In genomic region chr4:11427201-11427996, GRCh38 we compare ENCODE assay signal across 10 cellular contexts. TPM values are rescaled to one million over a fixed set of nuclear protein-coding genes. Genes with fewer than 3 reads are reported as not detected.
DNase-seq lines count a peak whose midpoint lies in the region; FAIRE-seq and TF ChIP-seq lines count a peak whose summit lies in the region.
"Had no signal": no experiment of that assay in that cellular context is flagged by ENCODE, and none has a peak within 500 bp of the region (broad histone marks: within the 10 kb centered on the region; RNA-seq: fewer than 3 reads in every experiment).

No MANE protein-coding gene starts in this region.

- H3K4me2 ChIP-seq in H1 (ENCODE audit: insufficient read depth in 1 of 2, low read depth in 2 of 2, low read length in 2 of 2): peak overlapping the region; percentile 99 to 100

- H3K79me2 ChIP-seq in H1 (ENCODE audit: control insufficient read depth in 1 of 2, insufficient read depth in 2 of 2, low read length in 2 of 2): no peaks in the 10 kb centered on the region

- no peaks in the 10 kb centered on the region for H3K36me3 Mint-ChIP-seq in activated naive CD4-positive, alpha-beta T cell treated with anti-CD3 and anti-CD28 coated beads, Interleukin-2, amount 50 U/mL, for 24 hours

- H3K23ac ChIP-seq in H1 (ENCODE audit: insufficient read length): no peak overlapping the region

- no peaks in the 10 kb centered on the region for H3K9me3 Mint-ChIP-seq in activated naive CD4-positive, alpha-beta T cell treated with anti-CD3 and anti-CD28 coated beads, Interleukin-2, amount 50 U/mL, for 24 hours

- no peak overlapping the region for H3K4ac ChIP-seq in H1 (replicated peaks; ENCODE audit: insufficient read length, low read depth, low read length)

- no peak overlapping the region for H2BK5ac ChIP-seq in H1 (ENCODE audit: low read depth, low read length)

- peaks cover 18% of the 10 kb centered on the region for H3K23me2 ChIP-seq in H1 (ENCODE audit: low read depth, low read length)

- no peak for TF ChIP-seq POLR2A in H1 (IDR thresholded peaks at IDR 0.05; ENCODE audit: control extremely low read depth in 1 of 2, low read depth in 2 of 2, low read length in 2 of 2)
- TF ChIP-seq POLR2A in uterus (IDR thresholded peaks at IDR 0.05): no peak

- no peak overlapping the region for H2BK15ac ChIP-seq in H1 (ENCODE audit: low read length)

- H4K5ac ChIP-seq in H1 (ENCODE audit: insufficient read length, low read depth, low read length): no peak overlapping the region

- H3K4me1 ChIP-seq in H1 (replicated peaks in 1 of 4; ENCODE audit: control insufficient read depth in 3 of 4, insufficient read depth in 4 of 4, low read length in 3 of 4): peaks cover 0 to 17% (median 5%) of the 10 kb centered on the region in 4 experiments; a peak in 3 of 7 replicates
- H3K4me1 ChIP-seq in muscle layer of duodenum (ENCODE audit: control insufficient read depth in 1 of 2, insufficient read depth in 2 of 2, low read length in 2 of 2): peaks cover 0 to 21% of the 10 kb centered on the region in 2 donors
- no peaks in the 10 kb centered on the region for H3K4me1 ChIP-seq in uterus

- peaks cover 5 to 46% (median 34%) of the 10 kb centered on the region in 4 experiments for H3K27me3 ChIP-seq in H1 (replicated peaks in 1 of 4; ENCODE audit: control insufficient read depth in 3 of 4, extremely low read depth in 1 of 4, insufficient read depth in 3 of 4, low read length in 3 of 4)
- H3K27me3 ChIP-seq in muscle layer of duodenum (ENCODE audit: low read depth, low read length): no peaks in the 10 kb centered on the region
- H3K27me3 ChIP-seq in uterus: no peaks in the 10 kb centered on the region

- no peak for TF ChIP-seq CTCF in H1 (IDR thresholded peaks at IDR 0.05; ENCODE audit: control extremely low read depth in 1 of 3, insufficient read depth in 1 of 3, low read depth in 1 of 3, low read length in 3 of 3)
- TF ChIP-seq CTCF in uterus (IDR thresholded peaks at IDR 0.05): no peak
- no peak for TF ChIP-seq CTCF in GM13977 (IDR thresholded peaks at IDR 0.05; ENCODE audit: extremely low read depth, insufficient read depth, missing control alignments)

- peak overlapping the region; percentile 71 for H3K4me3 Mint-ChIP-seq in activated naive CD4-positive, alpha-beta T cell treated with anti-CD3 and anti-CD28 coated beads, Interleukin-2, amount 50 U/mL, for 24 hours

- no peak overlapping the region for H2BK12ac ChIP-seq in H1 (ENCODE audit: low read depth, low read length)

- no peak for TF ChIP-seq RAD21 in H1 (IDR thresholded peaks at IDR 0.05 in 1 of 2, conservative IDR thresholded peaks at IDR 0.05 in 1 of 2; ENCODE audit: low read depth in 2 of 2, low read length in 2 of 2)

- H2BK20ac ChIP-seq in H1 (ENCODE audit: low read length): no peak overlapping the region

- H3K9me3 ChIP-seq in H1 (ENCODE audit: insufficient read depth in 2 of 2, low read depth in 1 of 2, low read length in 1 of 2): no peaks in the 10 kb centered on the region
- no peaks in the 10 kb centered on the region for H3K9me3 ChIP-seq in muscle layer of duodenum (ENCODE audit: control insufficient read depth in 1 of 2, low read length in 2 of 2)
- H3K9me3 ChIP-seq in uterus: no peaks in the 10 kb centered on the region

- no peak overlapping the region for H2BK120ac ChIP-seq in H1 (replicated peaks; ENCODE audit: low read depth, low read length)

- H4K91ac ChIP-seq in H1 (replicated peaks; ENCODE audit: insufficient read length, low read length): no peak overlapping the region

- H3K79me1 ChIP-seq in H1 (ENCODE audit: low read depth, low read length): no peaks in the 10 kb centered on the region

- peaks cover 19% of the 10 kb centered on the region for H3K27me3 Mint-ChIP-seq in activated naive CD4-positive, alpha-beta T cell treated with anti-CD3 and anti-CD28 coated beads, Interleukin-2, amount 50 U/mL, for 24 hours

- H2AFZ ChIP-seq in H1 (ENCODE audit: low read length): peak overlapping the region; percentile 26; the same call in 1 of the 2 replicates
- H2AFZ ChIP-seq: GM23248 had no signal

- H3K27ac Mint-ChIP-seq in activated naive CD4-positive, alpha-beta T cell treated with anti-CD3 and anti-CD28 coated beads, Interleukin-2, amount 50 U/mL, for 24 hours: peak overlapping the region; percentile 30

- H3K4me1 Mint-ChIP-seq in activated naive CD4-positive, alpha-beta T cell treated with anti-CD3 and anti-CD28 coated beads, Interleukin-2, amount 50 U/mL, for 24 hours: peaks cover 16% of the 10 kb centered on the region

- intact Hi-C loops in uterus (cut with DNase I; ENCODE audit: low total_unique reads): no loop called here

- no peak overlapping the region for H2AK5ac ChIP-seq in H1 (ENCODE audit: low read depth, low read length)

- peak overlapping the region; percentile 59 to 78 (median 74); a peak in 7 of 8 replicates for H3K4me3 ChIP-seq in H1 (ENCODE audit: extremely low read depth in 1 of 4, insufficient read depth in 2 of 4, low read depth in 3 of 4, low read length in 4 of 4)
- peak overlapping the region; percentile 71 to 77 for H3K4me3 ChIP-seq in muscle layer of duodenum (ENCODE audit: low read depth in 1 of 2, low read length in 2 of 2)
- peak overlapping the region; percentile 50 to 60 for H3K4me3 ChIP-seq in uterus
- H3K4me3 ChIP-seq: GM23248 had no signal

- H3K27ac ChIP-seq in H1 (ENCODE audit: low read depth, low read length): no peak overlapping the region
- H3K27ac ChIP-seq in muscle layer of duodenum (ENCODE audit: low read length): no peak overlapping the region
- H3K27ac ChIP-seq in uterus: peak overlapping the region; percentile 45 to 59
- H3K27ac ChIP-seq: GM23248 had no signal

- in situ Hi-C loops in GM13977 (cut with MboI; ENCODE audit: low pct_unique_long_range_greater_than_20kb, low sequenced_read_pairs, unreplicated experiment): loop anchor here (10.0 kb wide), 1 partner anchor 843 kb away; no protein-coding TSS in a partner anchor

- H4K8ac ChIP-seq in H1 (ENCODE audit: extremely low read depth, insufficient read depth, low read length): no peak overlapping the region

- H3K9ac ChIP-seq in H1 (replicated peaks in 1 of 4; ENCODE audit: extremely low read depth in 1 of 4, low read depth in 3 of 4, low read length in 3 of 4): 0 out of 7 replicates have a peak overlapping the region, but pooled peaks of 1 of the 4 experiments have one; percentile 6
- H3K9ac ChIP-seq: GM23248 had no signal

- POLR2A ChIA-PET in H1 (lab: Charles Lee; ENCODE audit: partially characterized antibody): interaction anchor here (0.7 kb wide), 1 partner anchor 1128 kb away, joined by 3 read pairs; no protein-coding TSS in a partner anchor

- CTCF ChIA-PET in H1 (lab: Charles Lee; ENCODE audit: partially characterized antibody): interaction anchor here (0.7 to 1.7 kb wide), 9 partner anchors 9 to 872 kb away, joined by 3 to 5 read pairs (median 3); no protein-coding TSS in a partner anchor

- H3K36me3 ChIP-seq in H1 (ENCODE audit: control insufficient read depth in 2 of 4, insufficient read depth in 4 of 4, low read length in 3 of 4) (no peaks in the 10 kb centered on the region), muscle layer of duodenum (ENCODE audit: control insufficient read depth in 1 of 2, insufficient read depth in 2 of 2, low read length in 2 of 2) (no peaks in the 10 kb centered on the region), uterus (no peaks in the 10 kb centered on the region)

- no peak overlapping the region for H3K56ac ChIP-seq in H1 (replicated peaks; ENCODE audit: insufficient read length, low read depth, low read length)

- H3K18ac ChIP-seq in H1 (ENCODE audit: extremely low read depth, low read length): no peak overlapping the region

- TF ChIP-seq EP300 in H1 (IDR thresholded peaks at IDR 0.05; ENCODE audit: borderline replicate concordance in 1 of 2, low read depth in 2 of 2, low read length in 2 of 2): no peak

- H3K14ac ChIP-seq in H1 (ENCODE audit: insufficient read length): no peak overlapping the region

- FAIRE-seq in H1 (lab: Jason Lieb, UNC): no peak

- no peak for DNase-seq in activated naive CD4-positive, alpha-beta T cell treated with Interleukin-2 at 50 U/mL for 16 hours
- peak in 1 of 2 experiments; percentile 64 for DNase-seq in H1 (ENCODE audit: low read depth in 1 of 2, low spot score in 2 of 2)
- no peak for DNase-seq in uterus
- DNase-seq in GM13977 (ENCODE audit: low spot score): no peak
- no peak for DNase-seq in activated CD8-positive, alpha-beta memory T cell treated with anti-CD3 and anti-CD28 coated beads, Interleukin-2, amount 50 U/mL, for 48 hours
- DNase-seq in activated CD4-positive, alpha-beta T cell treated with anti-CD3 and anti-CD28 coated beads for 48 hours: no peak
- DNase-seq: GM23248, NCI-H2107 had no signal

- H4K20me1 ChIP-seq in H1 (replicated peaks in 1 of 2; ENCODE audit: control insufficient read depth in 1 of 2, insufficient read depth in 2 of 2, low read length in 2 of 2): no peaks in the 10 kb centered on the region

- 2% methylated on average over 39 of the region's 43 CpGs; no CpG with 5 or more reads in 1 of the 2 experiments for WGBS in H1 (ENCODE audit: extremely low coverage in 1 of 2, insufficient coverage in 1 of 2, insufficient read length in 1 of 2, insufficient replicate concordance in 2 of 2, low coverage in 1 of 2, low lambda C conversion rate in 2 of 2, missing lambda C conversion rate in 1 of 2), 2 experiments

TF ChIP-seq in H1, 55 proteins besides CTCF, POLR2A, EP300 and RAD21 (continues in another document):
- no peak for TF ChIP-seq JUND (IDR thresholded peaks at IDR 0.05; ENCODE audit: low read length)
- no peak for TF ChIP-seq RNF2 (IDR thresholded peaks at IDR 0.05; ENCODE audit: borderline replicate concordance, low read depth, low read length, missing control alignments, poor library complexity, severe bottlenecking)
- TF ChIP-seq CTBP2 (IDR thresholded peaks at IDR 0.05; ENCODE audit: borderline replicate concordance, insufficient read depth, insufficient read length, low read length): no peak
- TF ChIP-seq CHD1 (IDR thresholded peaks at IDR 0.05; ENCODE audit: low read depth, low read length): no peak
- no peak for TF ChIP-seq TAF1 (IDR thresholded peaks at IDR 0.05; ENCODE audit: low read depth, low read length)
- no peak for TF ChIP-seq SRF (IDR thresholded peaks at IDR 0.05; ENCODE audit: low read depth, low read length)
- TF ChIP-seq GTF2F1 (IDR thresholded peaks at IDR 0.05; ENCODE audit: borderline replicate concordance, low read depth, low read length): no peak
- TF ChIP-seq KDM4A (IDR thresholded peaks at IDR 0.05; ENCODE audit: low read depth, low read length, severe bottlenecking): peak; percentile 52

RNA-seq across cellular contexts. Expression of gene HS3ST1, which starts 1.3 kb away (rescaled TPM):
- total RNA-seq in H1 (2021; fragmentation: NEBNext Ultra II Directional; extraction: Animal tissue kit (Norgen Biotek cat#: 25700)): 1.5 and 1.7 TPM in 2 replicates
- polyA plus RNA-seq in H1 (2011; rRNA removed): 0.50 and 1.0 TPM in 2 replicates
- polyA plus RNA-seq in H1 (2011; cell fraction: cytosol; rRNA removed): 0.56 TPM
- polyA plus RNA-seq in H1 (2011; cell fraction: nucleus; rRNA removed): 0.68 TPM
- 0.25 to 0.82 TPM (median 0.52 TPM) in 4 replicates for polyA plus RNA-seq in H1 (2012, experiment 1 of 2)
- polyA plus RNA-seq in H1 (2012, experiment 2 of 2): 0.34 TPM
- 0.71 TPM for polyA plus RNA-seq in H1 (2013, experiment 1 of 2)
- 0.59 TPM for polyA plus RNA-seq in H1 (2013, experiment 2 of 2)
- polyA minus RNA-seq in H1 (2011; rRNA and poly(A)+ RNA removed): 0.34 and 0.57 TPM in 2 replicates
- polyA minus RNA-seq in H1 (2011; cell fraction: cytosol; rRNA and poly(A)+ RNA removed): 2.7 TPM
- polyA minus RNA-seq in H1 (2011; cell fraction: nucleus; rRNA and poly(A)+ RNA removed): 0.50 TPM
- total RNA-seq in uterus: 10 to 100 TPM in 2 of 4 donors, 1 to 10 TPM in 2; 5.0 to 14.1 (median 10.1) TPM
- total RNA-seq: GM23248 had no signal
- polyA plus RNA-seq: GM23248 had no signal

Comparison
In these comparisons a context has a peak if more than half of its experiments do, and no peak if none do; other contexts are left out.
1. H3K27ac ChIP-seq: peak in uterus (2 of 2); none in H1 (single experiment) and muscle layer of duodenum (single experiment).
2. Peak in every context shown above with its lines, with median percentiles within 50 percentile points of each other: H3K4me3 ChIP-seq.